In the genomic region with DNA sequence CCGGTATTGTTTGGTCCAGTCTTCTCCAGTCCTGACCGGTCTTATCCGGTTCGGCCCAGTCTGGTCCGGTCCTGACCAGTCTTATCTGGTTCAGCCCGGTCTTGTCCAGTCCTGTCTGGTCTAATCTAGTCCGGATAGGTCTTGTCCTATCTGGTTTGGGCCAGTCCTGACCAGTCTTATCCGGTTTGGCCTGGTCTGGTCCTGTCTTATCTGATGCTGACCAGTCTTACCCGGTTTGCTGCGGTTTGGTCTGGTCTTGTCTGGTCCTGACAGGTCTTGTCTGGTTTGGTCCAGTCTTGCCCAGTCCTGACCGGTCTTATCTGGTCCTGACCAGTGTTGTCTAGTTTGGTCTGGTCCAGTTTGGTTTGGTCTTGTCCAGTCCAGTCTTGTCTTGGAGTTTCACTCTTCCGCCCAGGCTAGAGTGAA, we compare ENCODE assay signal across 1 cellular context.
A peak's percentile ranks its signal among the peaks of the same experiment; 100 is the strongest.
TF ChIP-seq lines count a peak whose summit lies in the region.

No MANE protein-coding gene starts in this region.

TF ChIP-seq in K562, 482 proteins besides CTCF, POLR2A, EP300 and RAD21 (continued from another document and continues in another):
- TF ChIP-seq, protein P1, sequence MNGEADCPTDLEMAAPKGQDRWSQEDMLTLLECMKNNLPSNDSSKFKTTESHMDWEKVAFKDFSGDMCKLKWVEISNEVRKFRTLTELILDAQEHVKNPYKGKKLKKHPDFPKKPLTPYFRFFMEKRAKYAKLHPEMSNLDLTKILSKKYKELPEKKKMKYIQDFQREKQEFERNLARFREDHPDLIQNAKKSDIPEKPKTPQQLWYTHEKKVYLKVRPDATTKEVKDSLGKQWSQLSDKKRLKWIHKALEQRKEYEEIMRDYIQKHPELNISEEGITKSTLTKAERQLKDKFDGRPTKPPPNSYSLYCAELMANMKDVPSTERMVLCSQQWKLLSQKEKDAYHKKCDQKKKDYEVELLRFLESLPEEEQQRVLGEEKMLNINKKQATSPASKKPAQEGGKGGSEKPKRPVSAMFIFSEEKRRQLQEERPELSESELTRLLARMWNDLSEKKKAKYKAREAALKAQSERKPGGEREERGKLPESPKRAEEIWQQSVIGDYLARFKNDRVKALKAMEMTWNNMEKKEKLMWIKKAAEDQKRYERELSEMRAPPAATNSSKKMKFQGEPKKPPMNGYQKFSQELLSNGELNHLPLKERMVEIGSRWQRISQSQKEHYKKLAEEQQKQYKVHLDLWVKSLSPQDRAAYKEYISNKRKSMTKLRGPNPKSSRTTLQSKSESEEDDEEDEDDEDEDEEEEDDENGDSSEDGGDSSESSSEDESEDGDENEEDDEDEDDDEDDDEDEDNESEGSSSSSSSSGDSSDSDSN (IDR thresholded peaks at IDR 0.05; ENCODE audit: borderline replicate concordance in 1 of 2, low read depth in 2 of 2, low read length in 2 of 2) = no peak
- no peak for TF ChIP-seq EHMT2 (IDR thresholded peaks at IDR 0.05)
- no peak for TF ChIP-seq ELF2 (CRISPR knock-in tag; IDR thresholded peaks at IDR 0.05)
- TF ChIP-seq NR2F6 (CRISPR knock-in tag; IDR thresholded peaks at IDR 0.05) = no peak
- TF ChIP-seq, protein P2, sequence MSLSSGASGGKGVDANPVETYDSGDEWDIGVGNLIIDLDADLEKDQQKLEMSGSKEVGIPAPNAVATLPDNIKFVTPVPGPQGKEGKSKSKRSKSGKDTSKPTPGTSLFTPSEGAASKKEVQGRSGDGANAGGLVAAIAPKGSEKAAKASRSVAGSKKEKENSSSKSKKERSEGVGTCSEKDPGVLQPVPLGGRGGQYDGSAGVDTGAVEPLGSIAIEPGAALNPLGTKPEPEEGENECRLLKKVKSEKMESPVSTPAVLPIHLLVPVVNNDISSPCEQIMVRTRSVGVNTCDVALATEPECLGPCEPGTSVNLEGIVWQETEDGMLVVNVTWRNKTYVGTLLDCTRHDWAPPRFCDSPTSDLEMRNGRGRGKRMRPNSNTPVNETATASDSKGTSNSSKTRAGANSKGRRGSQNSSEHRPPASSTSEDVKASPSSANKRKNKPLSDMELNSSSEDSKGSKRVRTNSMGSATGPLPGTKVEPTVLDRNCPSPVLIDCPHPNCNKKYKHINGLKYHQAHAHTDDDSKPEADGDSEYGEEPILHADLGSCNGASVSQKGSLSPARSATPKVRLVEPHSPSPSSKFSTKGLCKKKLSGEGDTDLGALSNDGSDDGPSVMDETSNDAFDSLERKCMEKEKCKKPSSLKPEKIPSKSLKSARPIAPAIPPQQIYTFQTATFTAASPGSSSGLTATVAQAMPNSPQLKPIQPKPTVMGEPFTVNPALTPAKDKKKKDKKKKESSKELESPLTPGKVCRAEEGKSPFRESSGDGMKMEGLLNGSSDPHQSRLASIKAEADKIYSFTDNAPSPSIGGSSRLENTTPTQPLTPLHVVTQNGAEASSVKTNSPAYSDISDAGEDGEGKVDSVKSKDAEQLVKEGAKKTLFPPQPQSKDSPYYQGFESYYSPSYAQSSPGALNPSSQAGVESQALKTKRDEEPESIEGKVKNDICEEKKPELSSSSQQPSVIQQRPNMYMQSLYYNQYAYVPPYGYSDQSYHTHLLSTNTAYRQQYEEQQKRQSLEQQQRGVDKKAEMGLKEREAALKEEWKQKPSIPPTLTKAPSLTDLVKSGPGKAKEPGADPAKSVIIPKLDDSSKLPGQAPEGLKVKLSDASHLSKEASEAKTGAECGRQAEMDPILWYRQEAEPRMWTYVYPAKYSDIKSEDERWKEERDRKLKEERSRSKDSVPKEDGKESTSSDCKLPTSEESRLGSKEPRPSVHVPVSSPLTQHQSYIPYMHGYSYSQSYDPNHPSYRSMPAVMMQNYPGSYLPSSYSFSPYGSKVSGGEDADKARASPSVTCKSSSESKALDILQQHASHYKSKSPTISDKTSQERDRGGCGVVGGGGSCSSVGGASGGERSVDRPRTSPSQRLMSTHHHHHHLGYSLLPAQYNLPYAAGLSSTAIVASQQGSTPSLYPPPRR (CRISPR knock-in tag; IDR thresholded peaks at IDR 0.05; ENCODE audit: borderline replicate concordance) = no peak
- TF ChIP-seq ZNF408 (CRISPR knock-in tag; IDR thresholded peaks at IDR 0.05; ENCODE audit: low read depth) = no peak
- TF ChIP-seq, protein P3, sequence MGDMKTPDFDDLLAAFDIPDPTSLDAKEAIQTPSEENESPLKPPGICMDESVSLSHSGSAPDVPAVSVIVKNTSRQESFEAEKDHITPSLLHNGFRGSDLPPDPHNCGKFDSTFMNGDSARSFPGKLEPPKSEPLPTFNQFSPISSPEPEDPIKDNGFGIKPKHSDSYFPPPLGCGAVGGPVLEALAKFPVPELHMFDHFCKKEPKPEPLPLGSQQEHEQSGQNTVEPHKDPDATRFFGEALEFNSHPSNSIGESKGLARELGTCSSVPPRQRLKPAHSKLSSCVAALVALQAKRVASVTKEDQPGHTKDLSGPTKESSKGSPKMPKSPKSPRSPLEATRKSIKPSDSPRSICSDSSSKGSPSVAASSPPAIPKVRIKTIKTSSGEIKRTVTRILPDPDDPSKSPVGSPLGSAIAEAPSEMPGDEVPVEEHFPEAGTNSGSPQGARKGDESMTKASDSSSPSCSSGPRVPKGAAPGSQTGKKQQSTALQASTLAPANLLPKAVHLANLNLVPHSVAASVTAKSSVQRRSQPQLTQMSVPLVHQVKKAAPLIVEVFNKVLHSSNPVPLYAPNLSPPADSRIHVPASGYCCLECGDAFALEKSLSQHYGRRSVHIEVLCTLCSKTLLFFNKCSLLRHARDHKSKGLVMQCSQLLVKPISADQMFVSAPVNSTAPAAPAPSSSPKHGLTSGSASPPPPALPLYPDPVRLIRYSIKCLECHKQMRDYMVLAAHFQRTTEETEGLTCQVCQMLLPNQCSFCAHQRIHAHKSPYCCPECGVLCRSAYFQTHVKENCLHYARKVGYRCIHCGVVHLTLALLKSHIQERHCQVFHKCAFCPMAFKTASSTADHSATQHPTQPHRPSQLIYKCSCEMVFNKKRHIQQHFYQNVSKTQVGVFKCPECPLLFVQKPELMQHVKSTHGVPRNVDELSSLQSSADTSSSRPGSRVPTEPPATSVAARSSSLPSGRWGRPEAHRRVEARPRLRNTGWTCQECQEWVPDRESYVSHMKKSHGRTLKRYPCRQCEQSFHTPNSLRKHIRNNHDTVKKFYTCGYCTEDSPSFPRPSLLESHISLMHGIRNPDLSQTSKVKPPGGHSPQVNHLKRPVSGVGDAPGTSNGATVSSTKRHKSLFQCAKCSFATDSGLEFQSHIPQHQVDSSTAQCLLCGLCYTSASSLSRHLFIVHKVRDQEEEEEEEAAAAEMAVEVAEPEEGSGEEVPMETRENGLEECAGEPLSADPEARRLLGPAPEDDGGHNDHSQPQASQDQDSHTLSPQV (IDR thresholded peaks at IDR 0.05) = peak; percentile 51; the same call in 1 of the 2 replicates
- TF ChIP-seq ZNF175 (CRISPR knock-in tag; IDR thresholded peaks at IDR 0.05; ENCODE audit: low read depth) = no peak
- no peak for TF ChIP-seq DACH1 (IDR thresholded peaks at IDR 0.05; ENCODE audit: partially characterized antibody)
- no peak for TF ChIP-seq PHF20 (IDR thresholded peaks at IDR 0.05; ENCODE audit: partially characterized antibody)
- TF ChIP-seq RBM14 (IDR thresholded peaks at IDR 0.05; ENCODE audit: borderline replicate concordance, insufficient read depth, low read depth, low read length) = no peak
- TF ChIP-seq SAFB (IDR thresholded peaks at IDR 0.05; ENCODE audit: borderline replicate concordance, low read depth, low read length) = no peak
- TF ChIP-seq ILK (tag; IDR thresholded peaks at IDR 0.05; ENCODE audit: borderline replicate concordance, low read depth) = no peak
- no peak for TF ChIP-seq CC2D1A (IDR thresholded peaks at IDR 0.05)
- no peak for TF ChIP-seq KLF1 (tag; IDR thresholded peaks at IDR 0.05)
- TF ChIP-seq, protein P4, sequence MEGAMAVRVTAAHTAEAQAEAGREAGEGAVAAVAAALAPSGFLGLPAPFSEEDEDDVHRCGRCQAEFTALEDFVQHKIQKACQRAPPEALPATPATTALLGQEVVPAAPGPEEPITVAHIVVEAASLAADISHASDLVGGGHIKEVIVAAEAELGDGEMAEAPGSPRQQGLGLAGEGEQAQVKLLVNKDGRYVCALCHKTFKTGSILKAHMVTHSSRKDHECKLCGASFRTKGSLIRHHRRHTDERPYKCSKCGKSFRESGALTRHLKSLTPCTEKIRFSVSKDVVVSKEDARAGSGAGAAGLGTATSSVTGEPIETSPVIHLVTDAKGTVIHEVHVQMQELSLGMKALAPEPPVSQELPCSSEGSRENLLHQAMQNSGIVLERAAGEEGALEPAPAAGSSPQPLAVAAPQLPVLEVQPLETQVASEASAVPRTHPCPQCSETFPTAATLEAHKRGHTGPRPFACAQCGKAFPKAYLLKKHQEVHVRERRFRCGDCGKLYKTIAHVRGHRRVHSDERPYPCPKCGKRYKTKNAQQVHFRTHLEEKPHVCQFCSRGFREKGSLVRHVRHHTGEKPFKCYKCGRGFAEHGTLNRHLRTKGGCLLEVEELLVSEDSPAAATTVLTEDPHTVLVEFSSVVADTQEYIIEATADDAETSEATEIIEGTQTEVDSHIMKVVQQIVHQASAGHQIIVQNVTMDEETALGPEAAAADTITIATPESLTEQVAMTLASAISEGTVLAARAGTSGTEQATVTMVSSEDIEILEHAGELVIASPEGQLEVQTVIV (CRISPR knock-in tag; IDR thresholded peaks at IDR 0.05; ENCODE audit: borderline replicate concordance) = no peak
- TF ChIP-seq, protein P5, sequence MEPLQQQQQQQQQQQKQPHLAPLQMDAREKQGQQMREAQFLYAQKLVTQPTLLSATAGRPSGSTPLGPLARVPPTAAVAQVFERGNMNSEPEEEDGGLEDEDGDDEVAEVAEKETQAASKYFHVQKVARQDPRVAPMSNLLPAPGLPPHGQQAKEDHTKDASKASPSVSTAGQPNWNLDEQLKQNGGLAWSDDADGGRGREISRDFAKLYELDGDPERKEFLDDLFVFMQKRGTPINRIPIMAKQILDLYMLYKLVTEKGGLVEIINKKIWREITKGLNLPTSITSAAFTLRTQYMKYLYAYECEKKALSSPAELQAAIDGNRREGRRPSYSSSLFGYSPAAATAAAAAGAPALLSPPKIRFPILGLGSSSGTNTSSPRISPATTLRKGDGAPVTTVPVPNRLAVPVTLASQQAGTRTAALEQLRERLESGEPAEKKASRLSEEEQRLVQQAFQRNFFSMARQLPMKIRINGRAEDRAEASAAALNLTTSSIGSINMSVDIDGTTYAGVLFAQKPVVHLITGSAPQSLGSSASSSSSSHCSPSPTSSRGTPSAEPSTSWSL (CRISPR knock-in tag; IDR thresholded peaks at IDR 0.05; ENCODE audit: borderline replicate concordance) = no peak
- TF ChIP-seq, protein P6, sequence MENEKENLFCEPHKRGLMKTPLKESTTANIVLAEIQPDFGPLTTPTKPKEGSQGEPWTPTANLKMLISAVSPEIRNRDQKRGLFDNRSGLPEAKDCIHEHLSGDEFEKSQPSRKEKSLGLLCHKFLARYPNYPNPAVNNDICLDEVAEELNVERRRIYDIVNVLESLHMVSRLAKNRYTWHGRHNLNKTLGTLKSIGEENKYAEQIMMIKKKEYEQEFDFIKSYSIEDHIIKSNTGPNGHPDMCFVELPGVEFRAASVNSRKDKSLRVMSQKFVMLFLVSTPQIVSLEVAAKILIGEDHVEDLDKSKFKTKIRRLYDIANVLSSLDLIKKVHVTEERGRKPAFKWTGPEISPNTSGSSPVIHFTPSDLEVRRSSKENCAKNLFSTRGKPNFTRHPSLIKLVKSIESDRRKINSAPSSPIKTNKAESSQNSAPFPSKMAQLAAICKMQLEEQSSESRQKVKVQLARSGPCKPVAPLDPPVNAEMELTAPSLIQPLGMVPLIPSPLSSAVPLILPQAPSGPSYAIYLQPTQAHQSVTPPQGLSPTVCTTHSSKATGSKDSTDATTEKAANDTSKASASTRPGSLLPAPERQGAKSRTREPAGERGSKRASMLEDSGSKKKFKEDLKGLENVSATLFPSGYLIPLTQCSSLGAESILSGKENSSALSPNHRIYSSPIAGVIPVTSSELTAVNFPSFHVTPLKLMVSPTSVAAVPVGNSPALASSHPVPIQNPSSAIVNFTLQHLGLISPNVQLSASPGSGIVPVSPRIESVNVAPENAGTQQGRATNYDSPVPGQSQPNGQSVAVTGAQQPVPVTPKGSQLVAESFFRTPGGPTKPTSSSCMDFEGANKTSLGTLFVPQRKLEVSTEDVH (IDR thresholded peaks at IDR 0.05; ENCODE audit: low read depth, partially characterized antibody) = no peak
- TF ChIP-seq CREM (IDR thresholded peaks at IDR 0.05; ENCODE audit: low read depth) = no peak
- TF ChIP-seq CHCHD3 (CRISPR knock-in tag; IDR thresholded peaks at IDR 0.05) = peak; percentile 56; the same call in 1 of the 2 replicates
- TF ChIP-seq ZNF224 (CRISPR knock-in tag; IDR thresholded peaks at IDR 0.05) = 0 out of 2 replicates have a peak, but pooled peaks have one; percentile 55
- TF ChIP-seq HDAC2 (IDR thresholded peaks at IDR 0.05) = 0 out of 2 replicates have a peak, but pooled peaks have one; percentile 29
- TF ChIP-seq, protein P7, sequence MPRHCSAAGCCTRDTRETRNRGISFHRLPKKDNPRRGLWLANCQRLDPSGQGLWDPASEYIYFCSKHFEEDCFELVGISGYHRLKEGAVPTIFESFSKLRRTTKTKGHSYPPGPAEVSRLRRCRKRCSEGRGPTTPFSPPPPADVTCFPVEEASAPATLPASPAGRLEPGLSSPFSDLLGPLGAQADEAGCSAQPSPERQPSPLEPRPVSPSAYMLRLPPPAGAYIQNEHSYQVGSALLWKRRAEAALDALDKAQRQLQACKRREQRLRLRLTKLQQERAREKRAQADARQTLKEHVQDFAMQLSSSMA (CRISPR knock-in tag; IDR thresholded peaks at IDR 0.05) = no peak
- TF ChIP-seq, protein P8, sequence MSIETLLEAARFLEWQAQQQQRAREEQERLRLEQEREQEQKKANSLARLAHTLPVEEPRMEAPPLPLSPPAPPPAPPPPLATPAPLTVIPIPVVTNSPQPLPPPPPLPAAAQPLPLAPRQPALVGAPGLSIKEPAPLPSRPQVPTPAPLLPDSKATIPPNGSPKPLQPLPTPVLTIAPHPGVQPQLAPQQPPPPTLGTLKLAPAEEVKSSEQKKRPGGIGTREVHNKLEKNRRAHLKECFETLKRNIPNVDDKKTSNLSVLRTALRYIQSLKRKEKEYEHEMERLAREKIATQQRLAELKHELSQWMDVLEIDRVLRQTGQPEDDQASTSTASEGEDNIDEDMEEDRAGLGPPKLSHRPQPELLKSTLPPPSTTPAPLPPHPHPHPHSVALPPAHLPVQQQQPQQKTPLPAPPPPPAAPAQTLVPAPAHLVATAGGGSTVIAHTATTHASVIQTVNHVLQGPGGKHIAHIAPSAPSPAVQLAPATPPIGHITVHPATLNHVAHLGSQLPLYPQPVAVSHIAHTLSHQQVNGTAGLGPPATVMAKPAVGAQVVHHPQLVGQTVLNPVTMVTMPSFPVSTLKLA (conservative IDR thresholded peaks at IDR 0.05) = no peak
- TF ChIP-seq PCBP1 (IDR thresholded peaks at IDR 0.05; ENCODE audit: low read depth, low read length, poor library complexity, severe bottlenecking) = no peak
- TF ChIP-seq, protein P9, sequence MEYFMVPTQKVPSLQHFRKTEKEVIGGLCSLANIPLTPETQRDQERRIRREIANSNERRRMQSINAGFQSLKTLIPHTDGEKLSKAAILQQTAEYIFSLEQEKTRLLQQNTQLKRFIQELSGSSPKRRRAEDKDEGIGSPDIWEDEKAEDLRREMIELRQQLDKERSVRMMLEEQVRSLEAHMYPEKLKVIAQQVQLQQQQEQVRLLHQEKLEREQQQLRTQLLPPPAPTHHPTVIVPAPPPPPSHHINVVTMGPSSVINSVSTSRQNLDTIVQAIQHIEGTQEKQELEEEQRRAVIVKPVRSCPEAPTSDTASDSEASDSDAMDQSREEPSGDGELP (CRISPR knock-in tag; IDR thresholded peaks at IDR 0.05; ENCODE audit: borderline replicate concordance) = no peak
- TF ChIP-seq SUPT5H (IDR thresholded peaks at IDR 0.05) = no peak; the same call in 1 of the 2 replicates
- no peak for TF ChIP-seq MCM2 (IDR thresholded peaks at IDR 0.05; ENCODE audit: low read depth)
